ENCODE assay signal across 8 cellular contexts in genomic region chr14:74913986-74914573, GRCh38. TPM values are rescaled to one million over a fixed set of nuclear protein-coding genes. Genes with fewer than 3 reads are reported as not detected.
DNase-seq lines count a peak whose midpoint lies in the region; ATAC-seq, FAIRE-seq and TF ChIP-seq lines count a peak whose summit lies in the region.

No MANE protein-coding gene starts in this region.

- no peaks in the 10 kb centered on the region for H3K9me3 Mint-ChIP-seq in activated CD4-positive, alpha-beta T cell treated with anti-CD3 and anti-CD28 coated beads, Interleukin-2, amount 10 ng/mL, durations not matched to agents 7 days and 5 days
- H3K9me3 Mint-ChIP-seq in CD8-positive, alpha-beta T cell = no peaks in the 10 kb centered on the region

- H3K9me3 ChIP-seq in kidney (ENCODE audit: control insufficient read depth in 1 of 2, low read length in 2 of 2) (no peaks in the 10 kb centered on the region), thyroid gland (no peaks in the 10 kb centered on the region)
- H3K9me3 ChIP-seq in CD8-positive, alpha-beta T cell (ENCODE audit: low read length) = no peaks in the 10 kb centered on the region

- H3K4me1 ChIP-seq in kidney (ENCODE audit: control insufficient read depth in 1 of 2, insufficient read depth in 1 of 2, low read depth in 1 of 2, low read length in 2 of 2) (peaks cover 4 to 5% of the 10 kb centered on the region in 2 donors), thyroid gland (peaks cover 17 to 28% of the 10 kb centered on the region in 2 donors)
- H3K4me1 ChIP-seq in CD8-positive, alpha-beta T cell (ENCODE audit: insufficient read depth, low read length) = no peaks in the 10 kb centered on the region

- H3K36me3 ChIP-seq in bronchial epithelial cell (ENCODE audit: control insufficient read depth, insufficient read depth, low read length) (no peaks in the 10 kb centered on the region), kidney (ENCODE audit: control insufficient read depth in 1 of 2, insufficient read depth in 2 of 2, low read length in 2 of 2) (no peaks in the 10 kb centered on the region), thyroid gland (no peaks in the 10 kb centered on the region)
- H3K36me3 ChIP-seq in CD8-positive, alpha-beta T cell (ENCODE audit: insufficient read depth, low read length) = no peaks in the 10 kb centered on the region

- no peaks in the 10 kb centered on the region for H3K36me3 Mint-ChIP-seq in activated CD4-positive, alpha-beta T cell treated with anti-CD3 and anti-CD28 coated beads, Interleukin-2, amount 10 ng/mL, durations not matched to agents 7 days and 5 days (ENCODE audit: low read depth)
- no peaks in the 10 kb centered on the region for H3K36me3 Mint-ChIP-seq in CD8-positive, alpha-beta T cell

- no peak for ATAC-seq in CD8-positive, alpha-beta T cell

- TF ChIP-seq CTCF in bronchial epithelial cell (IDR thresholded peaks at IDR 0.05; ENCODE audit: insufficient read depth, low read length, severe bottlenecking) = peak; percentile 85
- peak; percentile 70 for TF ChIP-seq CTCF in kidney (IDR thresholded peaks at IDR 0.05; ENCODE audit: borderline replicate concordance, extremely low read depth, insufficient read depth)
- TF ChIP-seq CTCF in thyroid gland (IDR thresholded peaks at IDR 0.05) = peak; percentile 43 to 86 (median 80)
- no peak for TF ChIP-seq CTCF in CD8-positive, alpha-beta T cell (IDR thresholded peaks at IDR 0.05)

- no peak overlapping the region for H3K4me3 Mint-ChIP-seq in activated CD4-positive, alpha-beta T cell treated with anti-CD3 and anti-CD28 coated beads, Interleukin-2, amount 10 ng/mL, durations not matched to agents 7 days and 5 days
- H3K4me3 Mint-ChIP-seq in CD8-positive, alpha-beta T cell = no peak overlapping the region

- H3K4me3 ChIP-seq in bronchial epithelial cell (ENCODE audit: low read depth, low read length) = no peak overlapping the region
- H3K4me3 ChIP-seq in kidney (ENCODE audit: low read length in 2 of 2) = no peak overlapping the region
- H3K4me3 ChIP-seq in thyroid gland (replicated peaks in 1 of 3) = no peak overlapping the region
- no peak overlapping the region for H3K4me3 ChIP-seq in CD8-positive, alpha-beta T cell (ENCODE audit: low read depth, low read length)

- FAIRE-seq in bronchial epithelial cell (lab: Jason Lieb, UNC) (no peak), kidney (lab: Jason Lieb, UNC) (no peak)

- TF ChIP-seq POLR2A in thyroid gland (IDR thresholded peaks at IDR 0.05) = no peak

- no peaks in the 10 kb centered on the region for H3K27me3 Mint-ChIP-seq in activated CD4-positive, alpha-beta T cell treated with anti-CD3 and anti-CD28 coated beads, Interleukin-2, amount 10 ng/mL, durations not matched to agents 7 days and 5 days
- H3K27me3 Mint-ChIP-seq in CD8-positive, alpha-beta T cell (ENCODE audit: low read depth) = no peaks in the 10 kb centered on the region

- DNase-seq in activated CD4-positive, alpha-beta T cell treated with anti-CD3 and anti-CD28 coated beads, Interleukin-2, amount 10 ng/mL, durations not matched to agents 7 days and 5 days = peak; percentile 32
- DNase-seq in activated CD4-positive, alpha-beta T cell treated with anti-CD3 and anti-CD28 coated beads for 4 hours = no peak
- DNase-seq in NCI-H460 (ENCODE audit: extremely low read depth, low read depth) = peak; percentile 53
- DNase-seq in bronchial epithelial cell (ENCODE audit: low read depth) = peak; percentile 55
- DNase-seq in kidney = no peak
- peak; percentile 79 to 85 for DNase-seq in thyroid gland
- no peak for DNase-seq in CD8-positive, alpha-beta T cell
- no peak for DNase-seq in NCI-H774 (lab: John Stamatoyannopoulos, UW)

- no peaks in the 10 kb centered on the region for H3K27me3 ChIP-seq in bronchial epithelial cell (ENCODE audit: control insufficient read depth, insufficient read depth, low read length)
- no peaks in the 10 kb centered on the region for H3K27me3 ChIP-seq in thyroid gland
- no peaks in the 10 kb centered on the region for H3K27me3 ChIP-seq in CD8-positive, alpha-beta T cell (ENCODE audit: insufficient read depth, low read length)

- 32 to 71% methylated on average over 3 to 6 of the region's 6 CpGs for WGBS in thyroid gland, 2 donors

- H3K27ac ChIP-seq in kidney (ENCODE audit: low read depth in 2 of 2, low read length in 2 of 2) (no peak overlapping the region), thyroid gland (peak overlapping the region in 2 of 3 donors; percentile 15 to 40)
- H3K27ac ChIP-seq in CD8-positive, alpha-beta T cell (ENCODE audit: low read depth, low read length) = no peak overlapping the region

- POLR2A ChIA-PET in activated CD4-positive, alpha-beta T cell treated with anti-CD3 and anti-CD28 coated beads, Interleukin-2, amount 10 ng/mL, durations not matched to agents 7 days and 5 days (lab: Charles Lee) = no interaction called here
- POLR2A ChIA-PET in CD8-positive, alpha-beta T cell (lab: Charles Lee) = no interaction called here

- no peaks in the 10 kb centered on the region for H3K4me1 Mint-ChIP-seq in activated CD4-positive, alpha-beta T cell treated with anti-CD3 and anti-CD28 coated beads, Interleukin-2, amount 10 ng/mL, durations not matched to agents 7 days and 5 days
- H3K4me1 Mint-ChIP-seq in CD8-positive, alpha-beta T cell (ENCODE audit: low read depth) = no peaks in the 10 kb centered on the region

- H3K9ac ChIP-seq in kidney (ENCODE audit: low read length in 2 of 2) = no peak overlapping the region

- CTCF ChIA-PET in activated CD4-positive, alpha-beta T cell treated with anti-CD3 and anti-CD28 coated beads, Interleukin-2, amount 10 ng/mL, durations not matched to agents 7 days and 5 days (lab: Charles Lee) = no interaction called here
- CTCF ChIA-PET in CD8-positive, alpha-beta T cell (lab: Charles Lee) = no interaction called here

- intact Hi-C loops in kidney (cut with DNase I) (no loop called here), thyroid gland (cut with DNase I) (loop anchor here (10.0 kb wide), 1 partner anchor 171 kb away; no protein-coding TSS in a partner anchor)
- intact Hi-C loops in CD8-positive, alpha-beta T cell (cut with DNase I, micrococcal nuclease) = loop anchor here in 1 of 2 experiments (1.0 kb wide), 1 partner anchor 174 kb away; no protein-coding TSS in a partner anchor

- H3K27ac Mint-ChIP-seq in activated CD4-positive, alpha-beta T cell treated with anti-CD3 and anti-CD28 coated beads, Interleukin-2, amount 10 ng/mL, durations not matched to agents 7 days and 5 days = no peak overlapping the region
- no peak overlapping the region for H3K27ac Mint-ChIP-seq in CD8-positive, alpha-beta T cell

RNA-seq across cellular contexts. Expression of gene RPS6KL1, which starts 9.0 kb away (rescaled TPM):
- total RNA-seq in activated CD4-positive, alpha-beta T cell treated with anti-CD3 and anti-CD28 coated beads, Interleukin-2, amount 10 ng/mL, durations not matched to agents 7 days and 5 days = 1 to 10 TPM; 4.5 to 4.6 TPM
- total RNA-seq in NCI-H460 (2014; rRNA removed; shearing (Covaris generic)) = 5.6 and 6.1 TPM in 2 replicates
- 48.0 and 66.9 TPM in 2 replicates for polyA plus RNA-seq in NCI-H460 (2014; cell fraction: nucleus; rRNA removed)
- total RNA-seq in bronchial epithelial cell (1.5 and 6.1 TPM in 2 replicates), kidney (7.9 TPM), thyroid gland (10 to 100 TPM in 2 of 4 donors, 1 to 10 TPM in 2; 5.7 to 16.4 (median 9.5) TPM)
- 3.7 TPM for polyA plus RNA-seq in kidney (ENCODE audit: insufficient read depth, low read depth, low replicate concordance)
- total RNA-seq in CD8-positive, alpha-beta T cell = 10 to 100 TPM in 1 of 2 experiments, 1 to 10 TPM in 1; 8.9 to 10.8 TPM

RNA-seq across cellular contexts. Expression of gene DLST, which starts 32.4 kb away (rescaled TPM):
- 100 to 1,000 TPM in 1 of 2 experiments, 10 to 100 TPM in 1; 92.6 to 106 TPM for total RNA-seq in activated CD4-positive, alpha-beta T cell treated with anti-CD3 and anti-CD28 coated beads, Interleukin-2, amount 10 ng/mL, durations not matched to agents 7 days and 5 days
- 55.5 and 63.0 TPM in 2 replicates for total RNA-seq in NCI-H460 (2014; rRNA removed; shearing (Covaris generic))
- polyA plus RNA-seq in NCI-H460 (2014; cell fraction: nucleus; rRNA removed) = 130 and 157 TPM in 2 replicates
- 48.2 and 58.5 TPM in 2 replicates for total RNA-seq in bronchial epithelial cell
- total RNA-seq in kidney = 98.6 TPM
- 112 TPM for polyA plus RNA-seq in kidney (ENCODE audit: insufficient read depth, low read depth, low replicate concordance)
- total RNA-seq in thyroid gland = 10 to 100 TPM; 80.9 to 91.6 (median 83.5) TPM
- total RNA-seq in CD8-positive, alpha-beta T cell = 100 to 1,000 TPM; 142 to 156 TPM

RNA-seq across cellular contexts. Expression of gene PROX2, which starts 38.1 kb away (rescaled TPM):
- total RNA-seq in activated CD4-positive, alpha-beta T cell treated with anti-CD3 and anti-CD28 coated beads, Interleukin-2, amount 10 ng/mL, durations not matched to agents 7 days and 5 days = not detected
- total RNA-seq in NCI-H460 (2014; rRNA removed; shearing (Covaris generic)) = not detected in 2 replicates
- polyA plus RNA-seq in NCI-H460 (2014; cell fraction: nucleus; rRNA removed) = not detected in 2 replicates
- not detected in 2 replicates for total RNA-seq in bronchial epithelial cell
- total RNA-seq in kidney = not detected
- polyA plus RNA-seq in kidney (ENCODE audit: insufficient read depth, low read depth, low replicate concordance) = not detected
- total RNA-seq in thyroid gland = not detected
- under 1 TPM; 0.31 to 0.43 TPM for total RNA-seq in CD8-positive, alpha-beta T cell

RNA-seq across cellular contexts. Expression of gene PGF, which starts 41.3 kb away (rescaled TPM):
- under 1 TPM; 0.12 to 0.15 TPM for total RNA-seq in activated CD4-positive, alpha-beta T cell treated with anti-CD3 and anti-CD28 coated beads, Interleukin-2, amount 10 ng/mL, durations not matched to agents 7 days and 5 days
- total RNA-seq in NCI-H460 (2014; rRNA removed; shearing (Covaris generic)) = 0.37 and 0.92 TPM in 2 replicates
- 0.76 and 2.2 TPM in 2 replicates for polyA plus RNA-seq in NCI-H460 (2014; cell fraction: nucleus; rRNA removed)
- total RNA-seq in bronchial epithelial cell (52.1 and 56.6 TPM in 2 replicates), kidney (9.3 TPM), thyroid gland (10 to 100 TPM; 34.4 to 68.8 (median 61.0) TPM)
- polyA plus RNA-seq in kidney (ENCODE audit: insufficient read depth, low read depth, low replicate concordance) = 12.1 TPM
- total RNA-seq in CD8-positive, alpha-beta T cell = under 1 TPM in 1 of 2 experiments, not detected in 1; 0.44 TPM

Comparison
In these comparisons a context has a peak if more than half of its experiments do, and no peak if none do; other contexts are left out.
1. DNase-seq: peak in activated CD4-positive, alpha-beta T cell treated with anti-CD3 and anti-CD28 coated beads, Interleukin-2, amount 10 ng/mL, durations not matched to agents 7 days and 5 days (single experiment), NCI-H460 (single experiment), bronchial epithelial cell (single experiment) and thyroid gland (2 of 2); none in activated CD4-positive, alpha-beta T cell treated with anti-CD3 and anti-CD28 coated beads for 4 hours (0 of 2), kidney (single experiment), CD8-positive, alpha-beta T cell (0 of 7) and NCI-H774 (single experiment).
2. H3K27ac ChIP-seq: peak in thyroid gland (2 of 3); none in kidney (0 of 2) and CD8-positive, alpha-beta T cell (single experiment).